22 cellular contexts compared by ENCODE assay signal in genomic region chr7:29444267-29444666, GRCh38.
A peak's percentile ranks its signal among the peaks of the same experiment; 100 is the strongest.
DNase-seq lines count a peak whose midpoint lies in the region; ATAC-seq and TF ChIP-seq lines count a peak whose summit lies in the region.
"Had no signal": no experiment of that assay in that cellular context is flagged by ENCODE, and none has a peak within 500 bp of the region (broad histone marks: within the 10 kb centered on the region; RNA-seq: fewer than 3 reads in every experiment).

No MANE protein-coding gene starts in this region.

- TF ChIP-seq CTCF in left ventricle myocardium inferior (IDR thresholded peaks at IDR 0.05; ENCODE audit: borderline replicate concordance), result no peak

- ATAC-seq in left ventricle myocardium superior, result peak; percentile 56
- ATAC-seq: A549, GM12878 had no signal

- no peak overlapping the region for H3K27ac ChIP-seq in left ventricle myocardium inferior (replicated peaks)
- peak overlapping the region; percentile 1 for H3K27ac ChIP-seq in epithelial cell of prostate
- H3K27ac ChIP-seq: A549; BLaER1 treated with 17β-estradiol and CSF1 and Interleukin-3, amounts not matched to agents 10 nM and 100 nM had no signal

- H3K36me3 ChIP-seq in left ventricle myocardium inferior, result no peaks in the 10 kb centered on the region
- H3K36me3 ChIP-seq: BE2C; BLaER1 treated with 17β-estradiol and CSF1 and Interleukin-3, amounts not matched to agents 10 nM and 100 nM; HAP-1 had no signal

- DNase-seq in left ventricle myocardium superior (no peak), left ventricle myocardium inferior (no peak), epithelial cell of prostate (ENCODE audit: low read depth, low spot score) (no peak), kidney tubule cell (ENCODE audit: low spot score) (peak; percentile 48), NOMO-1 treated with DMSO at 0.1 percent for 48 hours (lab: John Stamatoyannopoulos, UW; ENCODE audit: unreplicated experiment) (no peak), mesenteric fat pad (ENCODE audit: low spot score) (no peak), RKO (ENCODE audit: low spot score) (no peak)
- DNase-seq: ACHN; AML-193; BE2C; Calu3; CD4-positive, alpha-beta T cell; COR-L47; DMS53; DND-41; GDM1; GOT3; HFFc6 had no signal

- peaks cover 48% of the 10 kb centered on the region for H3K4me1 ChIP-seq in left ventricle myocardium inferior
- H3K4me1 ChIP-seq: BE2C had no signal

- no peaks in the 10 kb centered on the region for H3K9me3 ChIP-seq in left ventricle myocardium inferior (replicated peaks)
- H3K9me3 ChIP-seq: A549; BE2C; BLaER1 treated with 17β-estradiol and CSF1 and Interleukin-3, amounts not matched to agents 10 nM and 100 nM; HAP-1 had no signal

- no peak overlapping the region for H3K4me3 ChIP-seq in left ventricle myocardium inferior
- H3K4me3 ChIP-seq: A549; BLaER1 treated with 17β-estradiol and CSF1 and Interleukin-3, amounts not matched to agents 10 nM and 100 nM; GM12878; HAP-1 had no signal

- intact Hi-C loops in left ventricle myocardium superior (cut with micrococcal nuclease) (no loop called here), left ventricle myocardium inferior (cut with micrococcal nuclease) (no loop called here)

- no peaks in the 10 kb centered on the region for H3K27me3 ChIP-seq in left ventricle myocardium inferior (ENCODE audit: low read depth)
- H3K27me3 ChIP-seq: BE2C; BLaER1 treated with 17β-estradiol and CSF1 and Interleukin-3, amounts not matched to agents 10 nM and 100 nM had no signal
